ENCODE assay signal across 18 cellular contexts in genomic region chr15:74376226-74376625, GRCh38.
DNase-seq lines count a peak whose midpoint lies in the region; TF ChIP-seq lines count a peak whose summit lies in the region.
"Had no signal": no experiment of that assay in that cellular context is flagged by ENCODE, and none has a peak within 500 bp of the region (broad histone marks: within the 10 kb centered on the region; RNA-seq: fewer than 3 reads in every experiment).

No MANE protein-coding gene starts in this region.

- POLR2A ChIA-PET in GM10248 (lab: Yijun Ruan, JAX), result interaction anchor here (1.3 kb wide), 1 partner anchor 52 kb away, joined by 3 read pairs; no protein-coding TSS in a partner anchor

- peaks cover 15% of the 10 kb centered on the region for H3K4me1 ChIP-seq in HAP-1
- H3K4me1 ChIP-seq: SJCRH30 had no signal

- no peak for TF ChIP-seq CTCF in GM10248 (IDR thresholded peaks at IDR 0.05; ENCODE audit: control extremely low read depth, extremely low read depth, low read depth, missing control alignments)
- no peak for TF ChIP-seq CTCF in coronary artery (IDR thresholded peaks at IDR 0.05)

- H3K27me3 Mint-ChIP-seq in activated T-cell treated with anti-CD3 and anti-CD28 coated beads, Interleukin-2, amount 50 U/mL, for 24 hours, result no peaks in the 10 kb centered on the region

- peak; percentile 18 to 20 for DNase-seq in activated T-cell treated with anti-CD3 and anti-CD28 coated beads, Interleukin-2, amount 50 U/mL, for 48 hours
- no peak for DNase-seq in activated T-cell treated with anti-CD3 and anti-CD28 coated beads, Interleukin-2, amount 50 U/mL, for 24 hours
- DNase-seq in GM10248 (ENCODE audit: extremely low spot score) (peak; percentile 2), coronary artery (ENCODE audit: low spot score) (peak; percentile 52), superior temporal gyrus (ENCODE audit: extremely low spot score) (peak; percentile 5), midbrain (lab: John Stamatoyannopoulos, UW) (no peak), HAP-1 (ENCODE audit: low spot score in 2 of 2) (no peak)
- DNase-seq: HFFc6, KG1, MG63, NCI-H1930, NCI-H2107, NCI-H524, NCI-H774, PC-9, SJCRH30 had no signal

- H3K9me3 ChIP-seq in HAP-1, result no peaks in the 10 kb centered on the region
- H3K9me3 ChIP-seq: BLaER1, MG63, SJCRH30 had no signal

- H3K36me3 Mint-ChIP-seq in activated T-cell treated with anti-CD3 and anti-CD28 coated beads, Interleukin-2, amount 50 U/mL, for 24 hours (ENCODE audit: low read depth), result no peaks in the 10 kb centered on the region

- peaks cover 16% of the 10 kb centered on the region for H3K27me3 ChIP-seq in HAP-1 (ENCODE audit: low read depth)
- H3K27me3 ChIP-seq: BLaER1, MG63, SJCRH30 had no signal

- CTCF ChIA-PET in GM10248 (lab: Yijun Ruan, JAX), result interaction anchor here (0.8 to 22.3 kb wide), 25 partner anchors 9 to 397 kb away, joined by 3 to 827 read pairs (median 5); partner anchors contain the start of genes CYP11A1, SEMA7A and UBL7

- H3K27ac Mint-ChIP-seq in activated T-cell treated with anti-CD3 and anti-CD28 coated beads, Interleukin-2, amount 50 U/mL, for 24 hours, result no peak overlapping the region
- H3K27ac Mint-ChIP-seq: CD4-positive, alpha-beta T cell; HFFc6 had no signal

- in situ Hi-C loops in HAP-1 (cut with MboI; ENCODE audit: low sequenced_read_pairs), result loop anchor here (5.0 kb wide), 1 partner anchor 396 kb away; no protein-coding TSS in a partner anchor

- no peaks in the 10 kb centered on the region for H3K9me3 Mint-ChIP-seq in activated T-cell treated with anti-CD3 and anti-CD28 coated beads, Interleukin-2, amount 50 U/mL, for 24 hours
- H3K9me3 Mint-ChIP-seq: CD4-positive, alpha-beta T cell; HFFc6 had no signal

- peaks cover 63% of the 10 kb centered on the region for H3K4me1 Mint-ChIP-seq in activated T-cell treated with anti-CD3 and anti-CD28 coated beads, Interleukin-2, amount 50 U/mL, for 24 hours (ENCODE audit: low read depth)

- no peak overlapping the region for H3K27ac ChIP-seq in coronary artery
- H3K27ac ChIP-seq: BLaER1, PC-9, SJCRH30 had no signal

- no peaks in the 10 kb centered on the region for H3K36me3 ChIP-seq in HAP-1 (replicated peaks)
- H3K36me3 ChIP-seq: BLaER1, MG63, SJCRH30 had no signal

- H3K4me3 ChIP-seq in coronary artery, result no peak overlapping the region
- no peak overlapping the region for H3K4me3 ChIP-seq in HAP-1
- H3K4me3 ChIP-seq: BLaER1, MG63, PC-9, SJCRH30 had no signal

- no peak overlapping the region for H3K4me3 Mint-ChIP-seq in activated T-cell treated with anti-CD3 and anti-CD28 coated beads, Interleukin-2, amount 50 U/mL, for 24 hours
- H3K4me3 Mint-ChIP-seq: HFFc6 had no signal

Comparison
In these comparisons a context has a peak if more than half of its experiments do, and no peak if none do; other contexts are left out.
1. DNase-seq: peak in activated T-cell treated with anti-CD3 and anti-CD28 coated beads, Interleukin-2, amount 50 U/mL, for 48 hours (2 of 2), GM10248 (single experiment), coronary artery (single experiment) and superior temporal gyrus (single experiment); none in activated T-cell treated with anti-CD3 and anti-CD28 coated beads, Interleukin-2, amount 50 U/mL, for 24 hours (single experiment), midbrain (single experiment) and HAP-1 (0 of 2).